27 cellular contexts compared by ENCODE assay signal in genomic region chr10:120371856-120372255, GRCh38.
"Had no signal": no experiment of that assay in that cellular context is flagged by ENCODE, and none has a peak within 500 bp of the region (broad histone marks: within the 10 kb centered on the region; RNA-seq: fewer than 3 reads in every experiment).

No MANE protein-coding gene starts in this region.

- H3K4me3 ChIP-seq: stomach, suprapubic skin, testis, thoracic aorta, thyroid gland, tibial artery, tibial nerve, transverse colon, upper lobe of left lung, uterus, vagina had no signal

- H3K4me1 ChIP-seq: stomach, testis, thyroid gland, tibial artery, tibial nerve, transverse colon, upper lobe of left lung, uterus, vagina had no signal

- H3K9me3 ChIP-seq: stomach, suprapubic skin, testis, thoracic aorta, thyroid gland, tibial artery, tibial nerve, transverse colon, upper lobe of left lung, uterus, vagina had no signal

- ATAC-seq: stimulated activated effector memory CD8-positive, alpha-beta T cell treated with anti-CD3 and anti-CD28 coated beads, Interleukin-12 subunit alpha, Interleukin-12 subunit beta, amount 100 ng/mL, for 72 hours; stimulated activated memory B cell treated with anti-CD40 and anti-IgM and Interleukin-4, amounts not matched to agents 10 μg/mL and 1 μg/mL and 100 μg/mL, for 72 hours; stimulated activated naive B cell treated with anti-CD40 and anti-IgM and Interleukin-4, amounts not matched to agents 10 μg/mL and 1 μg/mL and 100 μg/mL, for 72 hours; stimulated activated naive CD8-positive, alpha-beta T cell treated with anti-CD3 and anti-CD28 coated beads, Interleukin-15, amount 100 ng/mL, for 72 hours; stimulated activated naive CD8-positive, alpha-beta T cell treated with anti-CD3 and anti-CD28 coated beads, Interleukin-15, Interleukin-2, amounts not matched to agents 100 U/mL and 50 U/mL, for 24 hours had no signal

- H3K36me3 ChIP-seq: stomach, suprapubic skin, thoracic aorta, thyroid gland, tibial artery, tibial nerve, transverse colon, upper lobe of left lung, uterus, vagina had no signal

- H3K36me3 Mint-ChIP-seq: stimulated activated effector memory CD8-positive, alpha-beta T cell treated with anti-CD3 and anti-CD28 coated beads, Interleukin-12 subunit alpha, Interleukin-12 subunit beta, amount 100 ng/mL, for 72 hours; stimulated activated memory B cell treated with anti-CD40 and anti-IgM and Interleukin-4, amounts not matched to agents 10 μg/mL and 1 μg/mL and 100 μg/mL, for 72 hours; stimulated activated naive B cell treated with anti-CD40 and anti-IgM and Interleukin-4, amounts not matched to agents 10 μg/mL and 1 μg/mL and 100 μg/mL, for 72 hours; type B pancreatic cell had no signal

- H3K27ac Mint-ChIP-seq: stimulated activated effector memory CD8-positive, alpha-beta T cell treated with anti-CD3 and anti-CD28 coated beads, Interleukin-12 subunit alpha, Interleukin-12 subunit beta, amount 100 ng/mL, for 72 hours; stimulated activated memory B cell treated with anti-CD40 and anti-IgM and Interleukin-4, amounts not matched to agents 10 μg/mL and 1 μg/mL and 100 μg/mL, for 72 hours; stimulated activated naive B cell treated with anti-CD40 and anti-IgM and Interleukin-4, amounts not matched to agents 10 μg/mL and 1 μg/mL and 100 μg/mL, for 72 hours; stimulated activated naive CD8-positive, alpha-beta T cell treated with anti-CD3 and anti-CD28 coated beads, Interleukin-15, amount 100 ng/mL, for 72 hours; stimulated activated naive CD8-positive, alpha-beta T cell treated with anti-CD3 and anti-CD28 coated beads, Interleukin-15, Interleukin-2, amounts not matched to agents 100 ng/mL and 50 ng/mL, for 24 hours; type B pancreatic cell had no signal

- H3K27ac ChIP-seq: stomach, suprapubic skin, testis, thoracic aorta, thyroid gland, tibial artery, tibial nerve, transverse colon, upper lobe of left lung, uterus, vagina had no signal

- H3K27me3 ChIP-seq: testis, thyroid gland, tibial artery, tibial nerve, upper lobe of left lung, uterus, vagina had no signal

- DNase-seq: stimulated activated CD4-positive, alpha-beta T cell treated with anti-CD3 and anti-CD28 coated beads, Interleukin-2, amount 100 ng/mL, for 48 hours; stimulated activated CD4-positive, alpha-beta T cell treated with anti-CD3 and anti-CD28 coated beads, Interleukin-4, amount 100 ng/mL, for 1 hour; stimulated activated CD4-positive, alpha-beta T cell treated with anti-CD3 and anti-CD28 coated beads, Interleukin-4, amount 100 ng/mL, for 24 hours; stimulated activated CD4-positive, alpha-beta T cell treated with anti-CD3 and anti-CD28 coated beads, Interleukin-4, amount 100 ng/mL, for 4 hours; stimulated activated CD8-positive, alpha-beta memory T cell treated with anti-CD3 and anti-CD28 coated beads, Interleukin-4, amount 100 ng/mL, for 48 hours; stimulated activated naive B cell treated with anti-CD40 and anti-IgM and Interleukin-4, amounts not matched to agents 10 μg/mL and 1 μg/mL and 100 μg/mL, for 72 hours; stimulated activated naive CD4-positive, alpha-beta T cell; stimulated activated naive CD4-positive, alpha-beta T cell treated with Interleukin-2 at 50 U/mL for 16 hours; stimulated activated naive CD8-positive, alpha-beta T cell treated with anti-CD3 and anti-CD28 coated beads, Interleukin-15, amount 100 ng/mL, for 72 hours; stimulated activated naive CD8-positive, alpha-beta T cell treated with anti-CD3 and anti-CD28 coated beads, Interleukin-15, Interleukin-2, amounts not matched to agents 100 U/mL and 50 U/mL, for 24 hours; stomach; substantia nigra; testis; thyroid gland; tibial artery; transverse colon; trophoblast cell; upper lobe of left lung; uterus had no signal

- H3K4me3 Mint-ChIP-seq: stimulated activated effector memory CD8-positive, alpha-beta T cell treated with anti-CD3 and anti-CD28 coated beads, Interleukin-12 subunit alpha, Interleukin-12 subunit beta, amount 100 ng/mL, for 72 hours; stimulated activated memory B cell treated with anti-CD40 and anti-IgM and Interleukin-4, amounts not matched to agents 10 μg/mL and 1 μg/mL and 100 μg/mL, for 72 hours; stimulated activated naive B cell treated with anti-CD40 and anti-IgM and Interleukin-4, amounts not matched to agents 10 μg/mL and 1 μg/mL and 100 μg/mL, for 72 hours; stimulated activated naive CD8-positive, alpha-beta T cell treated with anti-CD3 and anti-CD28 coated beads, Interleukin-15, amount 100 ng/mL, for 72 hours; stimulated activated naive CD8-positive, alpha-beta T cell treated with anti-CD3 and anti-CD28 coated beads, Interleukin-15, Interleukin-2, amounts not matched to agents 100 ng/mL and 50 ng/mL, for 24 hours; type B pancreatic cell had no signal

- H3K9me3 Mint-ChIP-seq: stimulated activated effector memory CD8-positive, alpha-beta T cell treated with anti-CD3 and anti-CD28 coated beads, Interleukin-12 subunit alpha, Interleukin-12 subunit beta, amount 100 ng/mL, for 72 hours; stimulated activated memory B cell treated with anti-CD40 and anti-IgM and Interleukin-4, amounts not matched to agents 10 μg/mL and 1 μg/mL and 100 μg/mL, for 72 hours; stimulated activated naive CD8-positive, alpha-beta T cell treated with anti-CD3 and anti-CD28 coated beads, Interleukin-15, amount 100 ng/mL, for 72 hours; stimulated activated naive CD8-positive, alpha-beta T cell treated with anti-CD3 and anti-CD28 coated beads, Interleukin-15, Interleukin-2, amounts not matched to agents 100 ng/mL and 50 ng/mL, for 24 hours; type B pancreatic cell had no signal

- H3K4me1 Mint-ChIP-seq: stimulated activated effector memory CD8-positive, alpha-beta T cell treated with anti-CD3 and anti-CD28 coated beads, Interleukin-12 subunit alpha, Interleukin-12 subunit beta, amount 100 ng/mL, for 72 hours; stimulated activated memory B cell treated with anti-CD40 and anti-IgM and Interleukin-4, amounts not matched to agents 10 μg/mL and 1 μg/mL and 100 μg/mL, for 72 hours; stimulated activated naive B cell treated with anti-CD40 and anti-IgM and Interleukin-4, amounts not matched to agents 10 μg/mL and 1 μg/mL and 100 μg/mL, for 72 hours; stimulated activated naive CD8-positive, alpha-beta T cell treated with anti-CD3 and anti-CD28 coated beads, Interleukin-15, amount 100 ng/mL, for 72 hours had no signal

- H3K27me3 Mint-ChIP-seq: stimulated activated memory B cell treated with anti-CD40 and anti-IgM and Interleukin-4, amounts not matched to agents 10 μg/mL and 1 μg/mL and 100 μg/mL, for 72 hours had no signal
